14 cellular contexts compared by ENCODE assay signal in the genomic region with DNA sequence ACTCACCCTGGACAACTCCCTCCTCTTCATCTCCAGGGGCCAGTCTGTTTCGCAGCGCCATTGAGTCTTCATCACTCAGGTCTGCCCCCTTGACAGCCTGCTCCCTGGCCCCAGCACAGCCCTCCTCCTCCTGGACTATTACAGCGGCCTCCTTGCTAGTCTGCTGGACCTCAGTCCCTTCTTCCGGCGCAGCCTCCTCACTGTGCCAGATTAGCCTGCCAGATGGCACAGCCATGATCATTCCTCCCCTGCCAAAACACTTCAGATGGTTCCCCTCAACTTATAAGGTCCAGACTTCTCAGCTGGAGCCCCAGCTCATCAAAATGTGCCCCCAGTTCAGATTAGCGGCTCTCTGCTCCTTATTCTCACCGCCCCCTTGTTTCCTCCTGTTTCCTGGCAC. TPM values are rescaled to one million over a fixed set of nuclear protein-coding genes. Genes with fewer than 3 reads are reported as not detected.
DNase-seq lines count a peak whose midpoint lies in the region; ATAC-seq, FAIRE-seq and TF ChIP-seq lines count a peak whose summit lies in the region.
"Had no signal": no experiment of that assay in that cellular context is flagged by ENCODE, and none has a peak within 500 bp of the region (broad histone marks: within the 10 kb centered on the region; RNA-seq: fewer than 3 reads in every experiment).

No MANE protein-coding gene starts in this region.

- H4K91ac ChIP-seq in H1 (replicated peaks; ENCODE audit: insufficient read length, low read length), result no peak overlapping the region
- no peak overlapping the region for H4K91ac ChIP-seq in neuronal stem cell (ENCODE audit: low read depth, low read length, poor library complexity)

- WGBS in H1 (ENCODE audit: extremely low coverage in 1 of 2, insufficient coverage in 1 of 2, insufficient read length in 1 of 2, insufficient replicate concordance in 2 of 2, low coverage in 1 of 2, low lambda C conversion rate in 2 of 2, missing lambda C conversion rate in 1 of 2), 2 experiments, result 95% methylated on average over 7 of the region's 7 CpGs; no CpG with 5 or more reads in 1 of the 2 experiments
- WGBS in neuronal stem cell (ENCODE audit: extremely low coverage in 2 of 2, insufficient read length in 2 of 2, insufficient replicate concordance in 1 of 2), 2 donors, result no CpG with 5 or more reads among the region's 7 CpGs

- H3K9me3 ChIP-seq in H1 (ENCODE audit: insufficient read depth in 2 of 2, low read depth in 1 of 2, low read length in 1 of 2) (no peaks in the 10 kb centered on the region), neuronal stem cell (replicated peaks in 1 of 2; ENCODE audit: control insufficient read depth in 2 of 2, insufficient read depth in 1 of 2, low read depth in 1 of 2, low read length in 2 of 2) (no peaks in the 10 kb centered on the region), ascending aorta (no peaks in the 10 kb centered on the region), BE2C (no peaks in the 10 kb centered on the region)

- peak; percentile 89 for DNase-seq in DMS 273 (lab: John Stamatoyannopoulos, UW; ENCODE audit: unreplicated experiment)
- DNase-seq in NCI-H446 treated with DMSO at 0.1 percent for 48 hours (lab: John Stamatoyannopoulos, UW), result peak; percentile 77
- no peak for DNase-seq in H1 (ENCODE audit: low read depth in 1 of 2, low spot score in 2 of 2)
- no peak for DNase-seq in neuronal stem cell (ENCODE audit: low spot score)
- no peak for DNase-seq in ascending aorta (ENCODE audit: low spot score in 2 of 2)
- no peak for DNase-seq in BE2C
- no peak for DNase-seq in GM03348 (ENCODE audit: low spot score)
- DNase-seq: activated CD8-positive, alpha-beta T cell treated with anti-CD3 and anti-CD28 coated beads, Interleukin-2, amount 10 ng/mL, durations not matched to agents 7 days and 5 days; activated naive CD8-positive, alpha-beta T cell treated with anti-CD3 and anti-CD28 coated beads, Interleukin-2, amount 10 ng/mL, durations not matched to agents 7 days and 5 days; T-helper 2 cell had no signal

- H2AK5ac ChIP-seq in H1 (ENCODE audit: low read depth, low read length) (no peak overlapping the region), neuronal stem cell (ENCODE audit: low read depth, low read length) (no peak overlapping the region)

- H3K18ac ChIP-seq in H1 (ENCODE audit: extremely low read depth, low read length) (no peak overlapping the region), neuronal stem cell (ENCODE audit: low read length) (peak overlapping the region; percentile 5)

- H3K23ac ChIP-seq in H1 (ENCODE audit: insufficient read length), result no peak overlapping the region
- H3K23ac ChIP-seq in neuronal stem cell (ENCODE audit: low read depth, low read length, poor library complexity), result no peak overlapping the region

- no peak overlapping the region for H4K5ac ChIP-seq in H1 (ENCODE audit: insufficient read length, low read depth, low read length)

- no peak for TF ChIP-seq CTCF in H1 (IDR thresholded peaks at IDR 0.05; ENCODE audit: control extremely low read depth in 1 of 3, insufficient read depth in 1 of 3, low read depth in 1 of 3, low read length in 3 of 3)
- no peak for TF ChIP-seq CTCF in ascending aorta (IDR thresholded peaks at IDR 0.05)
- no peak for TF ChIP-seq CTCF in BE2C (IDR thresholded peaks at IDR 0.05; ENCODE audit: low read depth, low read length)

- intact Hi-C loops in ascending aorta (cut with DNase I), result no loop called here

- no peak overlapping the region for H3K14ac ChIP-seq in H1 (ENCODE audit: insufficient read length)
- no peak overlapping the region for H3K14ac ChIP-seq in neuronal stem cell (ENCODE audit: low read length)

- no peak for TF ChIP-seq EP300 in H1 (IDR thresholded peaks at IDR 0.05; ENCODE audit: borderline replicate concordance in 1 of 2, low read depth in 2 of 2, low read length in 2 of 2)

- POLR2A ChIA-PET in H1 (lab: Charles Lee; ENCODE audit: partially characterized antibody), result interaction anchor here (1.1 to 15.9 kb wide), 3 partner anchors 10 to 139 kb away, joined by 4 to 252 read pairs (median 7); a partner anchor contains a TSS

- H3K9ac ChIP-seq in H1 (replicated peaks in 1 of 4; ENCODE audit: extremely low read depth in 1 of 4, low read depth in 3 of 4, low read length in 3 of 4) (no peak overlapping the region), neuronal stem cell (ENCODE audit: low read depth, low read length, poor library complexity) (no peak overlapping the region)

- no peak for TF ChIP-seq POLR2A in H1 (IDR thresholded peaks at IDR 0.05; ENCODE audit: control extremely low read depth in 1 of 2, low read depth in 2 of 2, low read length in 2 of 2)

- H3K27me3 ChIP-seq in H1 (replicated peaks in 1 of 4; ENCODE audit: control insufficient read depth in 3 of 4, extremely low read depth in 1 of 4, insufficient read depth in 3 of 4, low read length in 3 of 4) (no peaks in the 10 kb centered on the region; a peak in 2 of 7 replicates), neuronal stem cell (ENCODE audit: control insufficient read depth in 3 of 3, insufficient read depth in 3 of 3, low read depth in 1 of 3, low read length in 3 of 3) (no peaks in the 10 kb centered on the region), ascending aorta (no peaks in the 10 kb centered on the region), BE2C (no peaks in the 10 kb centered on the region)

- H3K36me3 ChIP-seq in H1 (ENCODE audit: control insufficient read depth in 2 of 4, insufficient read depth in 4 of 4, low read length in 3 of 4) (peaks cover 2 to 15% (median 9%) of the 10 kb centered on the region in 4 experiments; a peak in 7 of 8 replicates), neuronal stem cell (replicated peaks in 1 of 2; ENCODE audit: control insufficient read depth in 2 of 2, insufficient read depth in 2 of 2, low read length in 2 of 2) (peaks cover 12 to 30% of the 10 kb centered on the region in 2 donors), ascending aorta (peaks cover 19% of the 10 kb centered on the region in 2 donors), BE2C (peaks cover 23% of the 10 kb centered on the region)

- H3K4me1 ChIP-seq in H1 (replicated peaks in 1 of 4; ENCODE audit: control insufficient read depth in 3 of 4, insufficient read depth in 4 of 4, low read length in 3 of 4) (peaks cover 21 to 44% (median 28%) of the 10 kb centered on the region in 4 experiments), neuronal stem cell (ENCODE audit: control insufficient read depth in 2 of 2, insufficient read depth in 1 of 2, low read depth in 1 of 2, low read length in 2 of 2) (peaks cover 15 to 26% of the 10 kb centered on the region in 2 donors), ascending aorta (peaks cover 4 to 12% of the 10 kb centered on the region in 2 donors), BE2C (peaks cover 7% of the 10 kb centered on the region; the same call in 1 of the 2 replicates)

- H3K4me3 ChIP-seq in H1 (ENCODE audit: extremely low read depth in 1 of 4, insufficient read depth in 2 of 4, low read depth in 3 of 4, low read length in 4 of 4) (no peak overlapping the region), neuronal stem cell (ENCODE audit: low read length in 2 of 2) (no peak overlapping the region), ascending aorta (no peak overlapping the region), BE2C (ENCODE audit: low read depth, low read length) (no peak overlapping the region)

- no peak for TF ChIP-seq RAD21 in H1 (IDR thresholded peaks at IDR 0.05 in 1 of 2, conservative IDR thresholded peaks at IDR 0.05 in 1 of 2; ENCODE audit: low read depth in 2 of 2, low read length in 2 of 2)

- H2BK120ac ChIP-seq in H1 (replicated peaks; ENCODE audit: low read depth, low read length) (no peak overlapping the region), neuronal stem cell (ENCODE audit: low read depth, low read length) (no peak overlapping the region)

- no peak overlapping the region for H3K27ac ChIP-seq in H1 (ENCODE audit: low read depth, low read length)
- no peak overlapping the region for H3K27ac ChIP-seq in neuronal stem cell (replicated peaks; ENCODE audit: low read length)
- H3K27ac ChIP-seq in ascending aorta, result no peak overlapping the region

- H2AFZ ChIP-seq in H1 (ENCODE audit: low read length), result no peak overlapping the region
- H2AFZ ChIP-seq in neuronal stem cell (ENCODE audit: low read length), result no peak overlapping the region

- H3K56ac ChIP-seq in H1 (replicated peaks; ENCODE audit: insufficient read length, low read depth, low read length), result no peak overlapping the region

- no peak overlapping the region for H3K4me2 ChIP-seq in H1 (ENCODE audit: insufficient read depth in 1 of 2, low read depth in 2 of 2, low read length in 2 of 2)
- no peak overlapping the region for H3K4me2 ChIP-seq in neuronal stem cell (ENCODE audit: insufficient read depth, low read length, poor library complexity, severe bottlenecking)

- no peaks in the 10 kb centered on the region for H3K79me2 ChIP-seq in H1 (ENCODE audit: control insufficient read depth in 1 of 2, insufficient read depth in 2 of 2, low read length in 2 of 2)

- no peak for FAIRE-seq in H1 (lab: Jason Lieb, UNC)
- FAIRE-seq: frontal cortex had no signal

- 0 out of 2 replicates have a peak overlapping the region, but pooled peaks have one; percentile 83 for H2BK12ac ChIP-seq in H1 (ENCODE audit: low read depth, low read length)
- H2BK12ac ChIP-seq in neuronal stem cell (ENCODE audit: low read length), result no peak overlapping the region

- H2BK15ac ChIP-seq in H1 (ENCODE audit: low read length) (no peak overlapping the region), neuronal stem cell (ENCODE audit: low read length) (no peak overlapping the region)

- 0 out of 2 replicates have a peak overlapping the region, but pooled peaks have one; percentile 47 for H2BK5ac ChIP-seq in H1 (ENCODE audit: low read depth, low read length)
- no peak overlapping the region for H2BK5ac ChIP-seq in neuronal stem cell (ENCODE audit: low read length)

- peaks cover 3% of the 10 kb centered on the region; the same call in 1 of the 2 replicates for H3K23me2 ChIP-seq in H1 (ENCODE audit: low read depth, low read length)

- CTCF ChIA-PET in H1 (lab: Charles Lee; ENCODE audit: partially characterized antibody), result interaction anchor here (1.4 to 28.7 kb wide), 5 partner anchors 9 to 40 kb away, joined by 5 to 651 read pairs (median 43); a partner anchor contains a TSS

- peak overlapping the region; percentile 57 for H3K4ac ChIP-seq in H1 (replicated peaks; ENCODE audit: insufficient read length, low read depth, low read length)
- H3K4ac ChIP-seq in neuronal stem cell (ENCODE audit: low read length), result no peak overlapping the region

- H4K20me1 ChIP-seq in H1 (replicated peaks in 1 of 2; ENCODE audit: control insufficient read depth in 1 of 2, insufficient read depth in 2 of 2, low read length in 2 of 2), result no peaks in the 10 kb centered on the region

- H4K8ac ChIP-seq in H1 (ENCODE audit: extremely low read depth, insufficient read depth, low read length) (no peak overlapping the region), neuronal stem cell (ENCODE audit: low read depth, low read length) (no peak overlapping the region)

- H2BK20ac ChIP-seq in H1 (ENCODE audit: low read length), result no peak overlapping the region

- ATAC-seq in GM18520 (IDR thresholded peaks at IDR 0.05; ENCODE audit: unreplicated experiment), result no peak
- ATAC-seq: activated CD8-positive, alpha-beta T cell treated with anti-CD3 and anti-CD28 coated beads, Interleukin-2, amount 10 ng/mL, durations not matched to agents 7 days and 5 days; CD8-positive, alpha-beta T cell; Panc1 had no signal

- H3K79me1 ChIP-seq in H1 (ENCODE audit: low read depth, low read length) (no peaks in the 10 kb centered on the region), neuronal stem cell (ENCODE audit: low read depth, low read length) (no peaks in the 10 kb centered on the region)

RNA-seq across cellular contexts. Expression of a gene that starts 7.0 kb away (rescaled TPM):
- 27.7 and 28.0 TPM in 2 replicates for total RNA-seq in H1 (2021; fragmentation: NEBNext Ultra II Directional; extraction: Animal tissue kit (Norgen Biotek cat#: 25700))
- polyA plus RNA-seq in H1 (2011; rRNA removed), result 12.0 and 25.9 TPM in 2 replicates
- polyA plus RNA-seq in H1 (2011; cell fraction: cytosol; rRNA removed), result 12.4 TPM
- 59.6 TPM for polyA plus RNA-seq in H1 (2011; cell fraction: nucleus; rRNA removed)
- 15.3 to 24.5 TPM (median 21.9 TPM) in 4 replicates for polyA plus RNA-seq in H1 (2012, experiment 1 of 2)
- 16.0 TPM for polyA plus RNA-seq in H1 (2012, experiment 2 of 2)
- 19.9 TPM for polyA plus RNA-seq in H1 (2013, experiment 1 of 2)
- polyA plus RNA-seq in H1 (2013, experiment 2 of 2), result 16.0 TPM
- polyA minus RNA-seq in H1 (2011; rRNA and poly(A)+ RNA removed), result 37.3 and 50.6 TPM in 2 replicates
- polyA minus RNA-seq in H1 (2011; cell fraction: cytosol; rRNA and poly(A)+ RNA removed), result 28.1 TPM
- 39.4 TPM for polyA minus RNA-seq in H1 (2011; cell fraction: nucleus; rRNA and poly(A)+ RNA removed)
- 40.0 TPM for polyA plus RNA-seq in neuronal stem cell (2013, experiment 1 of 2)
- polyA plus RNA-seq in neuronal stem cell (2013, experiment 2 of 2), result 41.0 TPM
- 3.6 TPM for total RNA-seq in ascending aorta
- 39.5 TPM for polyA plus RNA-seq in BE2C (2012; ENCODE audit: insufficient read depth, insufficient read length, low read depth)

RNA-seq across cellular contexts. Expression of a gene that starts 28.7 kb away (rescaled TPM):
- 136 and 146 TPM in 2 replicates for total RNA-seq in H1 (2021; fragmentation: NEBNext Ultra II Directional; extraction: Animal tissue kit (Norgen Biotek cat#: 25700))
- polyA plus RNA-seq in H1 (2011; rRNA removed), result 83.1 and 97.1 TPM in 2 replicates
- polyA plus RNA-seq in H1 (2011; cell fraction: cytosol; rRNA removed), result 145 TPM
- polyA plus RNA-seq in H1 (2011; cell fraction: nucleus; rRNA removed), result 134 TPM
- 150 to 162 TPM (median 155 TPM) in 4 replicates for polyA plus RNA-seq in H1 (2012, experiment 1 of 2)
- polyA plus RNA-seq in H1 (2012, experiment 2 of 2), result 71.7 TPM
- polyA plus RNA-seq in H1 (2013, experiment 1 of 2), result 89.1 TPM
- polyA plus RNA-seq in H1 (2013, experiment 2 of 2), result 87.4 TPM
- polyA minus RNA-seq in H1 (2011; rRNA and poly(A)+ RNA removed), result 87.1 and 97.9 TPM in 2 replicates
- 50.2 TPM for polyA minus RNA-seq in H1 (2011; cell fraction: cytosol; rRNA and poly(A)+ RNA removed)
- 67.5 TPM for polyA minus RNA-seq in H1 (2011; cell fraction: nucleus; rRNA and poly(A)+ RNA removed)
- polyA plus RNA-seq in neuronal stem cell (2013, experiment 1 of 2), result 110 TPM
- polyA plus RNA-seq in neuronal stem cell (2013, experiment 2 of 2), result 109 TPM
- total RNA-seq in ascending aorta, result 134 TPM
- polyA plus RNA-seq in BE2C (2012; ENCODE audit: insufficient read depth, insufficient read length, low read depth), result 865 TPM

RNA-seq across cellular contexts. Expression of a gene that starts 40.6 kb away (rescaled TPM):
- 67.3 and 69.6 TPM in 2 replicates for total RNA-seq in H1 (2021; fragmentation: NEBNext Ultra II Directional; extraction: Animal tissue kit (Norgen Biotek cat#: 25700))
- 56.1 and 83.3 TPM in 2 replicates for polyA plus RNA-seq in H1 (2011; rRNA removed)
- polyA plus RNA-seq in H1 (2011; cell fraction: cytosol; rRNA removed), result 61.4 TPM
- polyA plus RNA-seq in H1 (2011; cell fraction: nucleus; rRNA removed), result 94.4 TPM
- 49.1 to 60.0 TPM (median 56.5 TPM) in 4 replicates for polyA plus RNA-seq in H1 (2012, experiment 1 of 2)
- polyA plus RNA-seq in H1 (2012, experiment 2 of 2), result 58.9 TPM
- polyA plus RNA-seq in H1 (2013, experiment 1 of 2), result 54.5 TPM
- 53.3 TPM for polyA plus RNA-seq in H1 (2013, experiment 2 of 2)
- polyA minus RNA-seq in H1 (2011; rRNA and poly(A)+ RNA removed), result 16.6 and 25.5 TPM in 2 replicates
- polyA minus RNA-seq in H1 (2011; cell fraction: cytosol; rRNA and poly(A)+ RNA removed), result 24.0 TPM
- 21.1 TPM for polyA minus RNA-seq in H1 (2011; cell fraction: nucleus; rRNA and poly(A)+ RNA removed)
- polyA plus RNA-seq in neuronal stem cell (2013, experiment 1 of 2), result 118 TPM
- polyA plus RNA-seq in neuronal stem cell (2013, experiment 2 of 2), result 115 TPM
- total RNA-seq in ascending aorta, result 1.3 TPM
- polyA plus RNA-seq in BE2C (2012; ENCODE audit: insufficient read depth, insufficient read length, low read depth), result 6.6 TPM
- total RNA-seq: CD8-positive, alpha-beta T cell had no signal

Comparison
In these comparisons a context has a peak if more than half of its experiments do, and no peak if none do; other contexts are left out.
1. DNase-seq: peak in DMS 273 (single experiment) and NCI-H446 treated with DMSO at 0.1 percent for 48 hours (single experiment); none in H1 (0 of 2), neuronal stem cell (single experiment), ascending aorta (0 of 2), BE2C (single experiment) and GM03348 (single experiment).
2. RNA of a gene that starts 40.6 kb away (total RNA-seq): 67.3 to 69.6 TPM in H1; 1.3 TPM in ascending aorta (single experiment); every median in the first group is over 10 times any median in the second.